18 cellular contexts compared by ENCODE assay signal in the genomic region with DNA sequence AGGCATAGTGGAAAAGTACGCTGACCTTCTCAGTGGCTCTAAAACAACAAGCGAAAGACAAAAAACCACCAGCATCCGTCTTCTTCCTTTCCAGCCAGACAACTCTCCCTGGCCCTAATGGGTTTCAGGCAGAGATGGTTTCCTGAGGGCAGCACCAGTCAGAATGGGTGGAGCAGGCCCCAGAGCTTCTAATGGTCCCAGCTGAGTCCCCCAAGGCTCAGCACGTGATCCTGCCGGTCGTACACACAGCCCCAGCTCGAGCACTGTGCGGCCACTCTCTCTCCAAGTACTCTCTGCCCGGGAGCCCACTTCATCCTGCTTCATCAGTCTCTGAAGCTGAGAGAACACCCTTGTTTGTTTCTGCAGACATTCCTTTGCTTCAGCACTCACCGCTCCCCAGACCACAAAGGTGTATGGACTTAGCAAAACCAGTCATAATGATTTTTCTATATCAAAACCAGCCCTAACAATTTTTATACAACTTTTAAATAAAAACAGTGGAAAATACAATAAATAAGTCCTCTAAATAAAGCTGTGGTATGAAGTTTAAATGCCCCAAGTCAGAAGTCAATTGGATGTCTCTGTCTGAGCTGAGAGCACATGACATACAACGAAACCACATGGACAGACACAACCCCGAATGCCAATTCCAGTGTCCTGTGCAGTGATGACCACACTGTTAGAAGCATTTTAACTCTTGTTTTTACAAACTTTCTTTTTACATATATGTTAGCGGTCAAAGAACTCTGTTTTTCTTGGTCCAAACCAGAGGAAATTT.
DNase-seq lines count a peak whose midpoint lies in the region; ATAC-seq and TF ChIP-seq lines count a peak whose summit lies in the region.
"Had no signal": no experiment of that assay in that cellular context is flagged by ENCODE, and none has a peak within 500 bp of the region (broad histone marks: within the 10 kb centered on the region; RNA-seq: fewer than 3 reads in every experiment).

No MANE protein-coding gene starts in this region.

- DNase-seq in activated effector memory CD4-positive, alpha-beta T cell treated with anti-CD3 and anti-CD28 coated beads, Interleukin-2, amount 50 U/mL, for 16 hours, result peak; percentile 43
- no peak for DNase-seq in activated effector memory CD4-positive, alpha-beta T cell treated with Interleukin-2 at 50 U/mL for 16 hours
- DNase-seq in astrocyte of the spinal cord (ENCODE audit: low read depth, low spot score) (peak; percentile 45), left lung (no peak), thyroid gland (peak; percentile 99), WERI-Rb-1 (no peak), head of caudate nucleus (no peak)
- DNase-seq: COR-L47, GM23248, KBM-7, NCI-H1092, NCI-H1694, NCI-H446, NCI-H774, SIG-M5 had no signal

- 24 to 30% methylated on average over 13 of the region's 13 CpGs for WGBS in thyroid gland, 2 donors

- TF ChIP-seq CTCF in astrocyte of the spinal cord (IDR thresholded peaks at IDR 0.05; ENCODE audit: low read depth, low read length), result no peak
- TF ChIP-seq CTCF in left lung (IDR thresholded peaks at IDR 0.05), result no peak
- peak in 1 of 6 experiments; percentile 7 for TF ChIP-seq CTCF in thyroid gland (IDR thresholded peaks at IDR 0.05)
- no peak for TF ChIP-seq CTCF in WERI-Rb-1 (IDR thresholded peaks at IDR 0.05; ENCODE audit: low read depth, low read length)

- no peaks in the 10 kb centered on the region for H3K27me3 ChIP-seq in left lung
- no peaks in the 10 kb centered on the region for H3K27me3 ChIP-seq in thyroid gland
- no peaks in the 10 kb centered on the region for H3K27me3 ChIP-seq in WERI-Rb-1 (ENCODE audit: insufficient read depth, low read depth, severe bottlenecking)
- H3K27me3 ChIP-seq: Peyer's patch had no signal

- H3K36me3 ChIP-seq in left lung (no peaks in the 10 kb centered on the region), thyroid gland (no peaks in the 10 kb centered on the region), WERI-Rb-1 (no peaks in the 10 kb centered on the region)
- H3K36me3 ChIP-seq: Peyer's patch had no signal

- H3K9me3 ChIP-seq in left lung (no peaks in the 10 kb centered on the region), thyroid gland (no peaks in the 10 kb centered on the region), WERI-Rb-1 (ENCODE audit: severe bottlenecking) (no peaks in the 10 kb centered on the region)
- H3K9me3 ChIP-seq: Peyer's patch had no signal

- no peaks in the 10 kb centered on the region for H3K4me1 ChIP-seq in left lung
- H3K4me1 ChIP-seq in thyroid gland, result peaks cover 41 to 58% of the 10 kb centered on the region in 2 donors
- H3K4me1 ChIP-seq: Peyer's patch had no signal

- H3K4me3 ChIP-seq in astrocyte of the spinal cord (ENCODE audit: low read depth, low read length) (no peak overlapping the region), left lung (no peak overlapping the region), thyroid gland (replicated peaks in 1 of 3) (no peak overlapping the region), WERI-Rb-1 (ENCODE audit: low read depth, low read length) (no peak overlapping the region)
- H3K4me3 ChIP-seq: GM23248, Peyer's patch had no signal

- intact Hi-C loops in left lung (cut with DNase I), result no loop called here
- intact Hi-C loops in thyroid gland (cut with DNase I), result no loop called here
- intact Hi-C loops in head of caudate nucleus (cut with DNase I), result no loop called here

- in situ Hi-C loops in astrocyte of the spinal cord (cut with HindIII; ENCODE audit: low sequenced_read_pairs), result no loop called here

- H3K27ac ChIP-seq in left lung (no peak overlapping the region), thyroid gland (peak overlapping the region; percentile 94 to 98 (median 95)), WERI-Rb-1 (no peak overlapping the region)
- H3K27ac ChIP-seq: GM23248, HL-60 had no signal

- ATAC-seq in left lung (peak; percentile 27), GM21737 (IDR thresholded peaks at IDR 0.05; ENCODE audit: unreplicated experiment) (no peak)

- TF ChIP-seq POLR2A in thyroid gland (IDR thresholded peaks at IDR 0.05), result peak in 1 of 2 donors; percentile 80

Comparison
In these comparisons a context has a peak if more than half of its experiments do, and no peak if none do; other contexts are left out.
1. DNase-seq: peak in activated effector memory CD4-positive, alpha-beta T cell treated with anti-CD3 and anti-CD28 coated beads, Interleukin-2, amount 50 U/mL, for 16 hours (single experiment), astrocyte of the spinal cord (single experiment) and thyroid gland (2 of 2); none in activated effector memory CD4-positive, alpha-beta T cell treated with Interleukin-2 at 50 U/mL for 16 hours (single experiment), left lung (0 of 2), WERI-Rb-1 (single experiment) and head of caudate nucleus (0 of 42).
2. H3K27ac ChIP-seq: peak in thyroid gland (3 of 3); none in left lung (0 of 2) and WERI-Rb-1 (single experiment).